ENCODE assay signal across 8 cellular contexts in the genomic region with DNA sequence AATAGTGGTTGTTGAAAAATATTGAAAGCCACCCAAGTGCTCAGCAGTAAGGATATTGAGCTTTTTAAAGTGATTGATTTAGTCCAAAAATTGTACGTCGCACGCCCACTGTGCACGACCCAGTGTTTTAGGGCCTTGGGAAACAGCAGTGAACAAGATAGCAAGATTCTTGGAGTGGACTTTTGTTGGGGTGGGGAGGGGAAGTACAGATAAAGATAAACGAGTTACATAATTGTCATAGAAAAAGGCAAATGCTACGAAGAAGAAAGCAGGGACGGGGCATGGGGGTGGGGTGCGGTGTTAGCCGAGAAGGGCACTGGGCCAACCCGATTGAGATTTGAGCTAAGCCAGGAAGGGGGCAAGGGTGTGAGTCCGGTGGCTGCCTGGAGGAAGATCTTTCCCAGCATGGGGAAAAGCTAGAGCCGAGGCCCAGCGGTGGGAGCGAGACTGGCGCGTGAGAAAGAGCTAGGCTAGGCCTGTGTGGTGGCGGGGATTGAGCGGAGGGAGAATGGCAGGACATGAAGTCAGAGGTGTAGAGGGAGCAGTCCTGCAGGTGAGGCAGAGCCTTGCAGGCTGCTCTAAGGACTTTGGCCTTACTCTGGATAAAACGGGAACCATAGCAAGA. TPM values are rescaled to one million over a fixed set of nuclear protein-coding genes. Genes with fewer than 3 reads are reported as not detected.
DNase-seq lines count a peak whose midpoint lies in the region; ATAC-seq, FAIRE-seq and TF ChIP-seq lines count a peak whose summit lies in the region.

No MANE protein-coding gene starts in this region.

- H3K27me3 ChIP-seq in HepG2 (ENCODE audit: control insufficient read depth in 1 of 2, insufficient read depth in 2 of 2, low read length in 2 of 2) = no peaks in the 10 kb centered on the region; a peak in 1 of 5 replicates

- peak overlapping the region; percentile 70 to 95 (median 93) for H3K4me3 ChIP-seq in HepG2 (replicated peaks in 1 of 3; ENCODE audit: insufficient read depth in 1 of 3, low read depth in 2 of 3, low read length in 3 of 3)

- H3K36me3 ChIP-seq in HepG2 (replicated peaks in 1 of 2; ENCODE audit: control insufficient read depth in 1 of 2, insufficient read depth in 2 of 2, low read length in 2 of 2) = peaks cover 4 to 9% of the 10 kb centered on the region in 2 experiments; a peak in 4 of 5 replicates

- H3K79me2 ChIP-seq in HepG2 (ENCODE audit: insufficient read depth, low read length) = peaks cover 38% of the 10 kb centered on the region

- TF ChIP-seq CTCF in chondrocyte (IDR thresholded peaks at IDR 0.05) (no peak), HepG2 (CRISPR knock-in tag; IDR thresholded peaks at IDR 0.05) (no peak)

- H2AFZ ChIP-seq in HepG2 (ENCODE audit: low read length) = no peak overlapping the region

- peaks cover 28% of the 10 kb centered on the region for H3K4me1 Mint-ChIP-seq in chondrocyte (ENCODE audit: low read depth)

- peak overlapping the region; percentile 92 for H3K4me2 ChIP-seq in HepG2 (ENCODE audit: low read depth, low read length)

- peak; percentile 61 for FAIRE-seq in HepG2 (lab: Jason Lieb, UNC)

- H3K9me3 ChIP-seq in HepG2 (ENCODE audit: low read length) = no peaks in the 10 kb centered on the region

- H3K27ac Mint-ChIP-seq in chondrocyte (ENCODE audit: unreplicated experiment) = peak overlapping the region; percentile 100

- WGBS in HepG2 (ENCODE audit: low lambda C conversion rate) = 1% methylated on average over 19 of the region's 19 CpGs

- in situ Hi-C loops in HepG2 (cut with HindIII; ENCODE audit: extremely low pct_ligation_motif_present, low pct_unique_long_range_greater_than_20kb) = loop anchor here (5.0 kb wide), 1 partner anchor 69 kb away; the partner anchor contains the start of gene ABHD6

- no peaks in the 10 kb centered on the region for H3K9me3 Mint-ChIP-seq in chondrocyte (ENCODE audit: low read depth)

- TSS peak; percentile 85 for BruUV-seq in HepG2 (replicated peaks; lab: Mats Ljungman, UMichigan)

- no peak for TF ChIP-seq RAD21 in HepG2 (CRISPR knock-in tag; IDR thresholded peaks at IDR 0.05)

- peak; percentile 13 for DNase-seq in NCI-H1105 treated with DMSO at 0.1 percent for 48 hours (lab: John Stamatoyannopoulos, UW)
- no peak for DNase-seq in NCI-H1105 (lab: John Stamatoyannopoulos, UW)
- peak in 3 of 5 donors; percentile 22 to 26 (median 25) for DNase-seq in T-helper 1 cell
- DNase-seq in chondrocyte (ENCODE audit: low spot score) = no peak
- DNase-seq in HepG2 (ENCODE audit: low spot score) = peak; percentile 55
- peak; percentile 39 for DNase-seq in stimulated activated naive CD8-positive, alpha-beta T cell treated with anti-CD3 and anti-CD28 coated beads, Interleukin-15, Interleukin-2, amounts not matched to agents 100 U/mL and 50 U/mL, for 24 hours
- DNase-seq in NCI-H2196 treated with DMSO at 0.1 percent for 48 hours (lab: John Stamatoyannopoulos, UW; ENCODE audit: unreplicated experiment) = no peak

- H3K36me3 Mint-ChIP-seq in chondrocyte (ENCODE audit: low read depth) = peaks cover 8% of the 10 kb centered on the region

- no peak for TF ChIP-seq EP300 in HepG2 (IDR thresholded peaks at IDR 0.05; ENCODE audit: low read depth in 2 of 2, low read length in 2 of 2)
- TF ChIP-seq EP300 in HepG2 (CRISPR knock-in tag; IDR thresholded peaks at IDR 0.05; ENCODE audit: borderline replicate concordance) = no peak

- H3K4me1 ChIP-seq in HepG2 (ENCODE audit: insufficient read depth, low read length) = peaks cover 28% of the 10 kb centered on the region

- H3K27ac ChIP-seq in HepG2 (ENCODE audit: extremely low read length, insufficient read depth, low read length) = peak overlapping the region; percentile 93

- POLR2A ChIA-PET in HepG2 (lab: Yijun Ruan, JAX) = interaction anchor here (0.9 to 3.5 kb wide), 28 partner anchors 10 to 323 kb away, joined by 3 to 33 read pairs (median 8); partner anchors contain the start of genes ABHD6, ACOX2, KCTD6 and PDHB

- intact Hi-C loops in HepG2 (cut with micrococcal nuclease; ENCODE audit: unreplicated experiment) = loop anchor here (1.0 to 5.0 kb wide), 3 partner anchors 27 to 114 kb away; no protein-coding TSS in a partner anchor

- H3K9ac ChIP-seq in HepG2 (ENCODE audit: insufficient read depth, low read depth, low read length) = peak overlapping the region; percentile 93

- H3K27me3 Mint-ChIP-seq in chondrocyte (ENCODE audit: low read depth) = peaks cover 8% of the 10 kb centered on the region

- 0 out of 4 replicates have a peak, but pooled peaks of 1 of the 2 experiments have one; percentile 22 for TF ChIP-seq POLR2A in HepG2 (IDR thresholded peaks at IDR 0.05; ENCODE audit: insufficient read depth in 1 of 2, low read depth in 2 of 2, low read length in 2 of 2)

- CTCF ChIA-PET in HepG2 (lab: Yijun Ruan, JAX; ENCODE audit: low intra/inter-chr PET ratio, low total read pairs) = interaction anchor here (0.8 to 2.3 kb wide), 2 partner anchors 108 to 119 kb away, joined by 5 to 10 read pairs; no protein-coding TSS in a partner anchor

- H4K20me1 ChIP-seq in HepG2 (ENCODE audit: insufficient read depth, low read length) = peaks cover 20% of the 10 kb centered on the region

- ATAC-seq in HG03060 (IDR thresholded peaks at IDR 0.05; ENCODE audit: low read depth, unreplicated experiment) (peak; percentile 8), HepG2 (peak; percentile 91)
- peak; percentile 33 for ATAC-seq in stimulated activated naive CD8-positive, alpha-beta T cell treated with anti-CD3 and anti-CD28 coated beads, Interleukin-15, Interleukin-2, amounts not matched to agents 100 U/mL and 50 U/mL, for 24 hours

- H3K4me3 Mint-ChIP-seq in chondrocyte (ENCODE audit: unreplicated experiment) = peak overlapping the region; percentile 84

RNA-seq across cellular contexts. Expression of gene HTD2, which starts 0.5 kb away (rescaled TPM):
- 5.0 to 10.9 TPM (median 7.2 TPM) in 3 replicates for total RNA-seq in chondrocyte
- 13.7 and 20.1 TPM in 2 replicates for total RNA-seq in HepG2 (2016; rRNA removed; fragmentation: Illumina TruSeq; extraction: Trizol)
- 3.2 and 5.5 TPM in 2 replicates for total RNA-seq in HepG2 (2016; cell fraction: cytosol; rRNA removed; fragmentation: Illumina TruSeq; extraction: Trizol; ENCODE audit: low read depth)
- 12.8 and 20.3 TPM in 2 replicates for total RNA-seq in HepG2 (2016; cell fraction: insoluble cytoplasmic fraction; rRNA removed; fragmentation: Illumina TruSeq; extraction: Trizol)
- total RNA-seq in HepG2 (2016; cell fraction: membrane; rRNA removed; fragmentation: Illumina TruSeq; extraction: Trizol) = 13.7 and 15.4 TPM in 2 replicates
- 7.4 and 8.0 TPM in 2 replicates for total RNA-seq in HepG2 (2016; cell fraction: nucleus; rRNA removed; fragmentation: Illumina TruSeq; extraction: Trizol)
- polyA plus RNA-seq in HepG2 (2011; rRNA removed) = 7.8 and 8.6 TPM in 2 replicates
- 5.0 and 8.2 TPM in 2 replicates for polyA plus RNA-seq in HepG2 (2011; cell fraction: cytosol; rRNA removed)
- 2.4 and 2.6 TPM in 2 replicates for polyA plus RNA-seq in HepG2 (2011; cell fraction: nucleus; rRNA removed)
- polyA plus RNA-seq in HepG2 (2012) = 5.6 and 7.7 TPM in 2 replicates
- 3.9 and 5.1 TPM in 2 replicates for polyA plus RNA-seq in HepG2 (2016; cell fraction: cytosol; fragmentation: Illumina TruSeq; extraction: Trizol; ENCODE audit: low read depth)
- polyA plus RNA-seq in HepG2 (2016; cell fraction: insoluble cytoplasmic fraction; fragmentation: Illumina TruSeq; extraction: Trizol; ENCODE audit: low read depth) = 14.3 and 17.9 TPM in 2 replicates
- 8.0 and 9.8 TPM in 2 replicates for polyA plus RNA-seq in HepG2 (2016; cell fraction: membrane; fragmentation: Illumina TruSeq; extraction: Trizol; ENCODE audit: low read depth)
- polyA plus RNA-seq in HepG2 (2016; cell fraction: nucleus; fragmentation: Illumina TruSeq; extraction: Trizol; ENCODE audit: insufficient read depth, low read depth) = 12.9 and 13.7 TPM in 2 replicates
- polyA minus RNA-seq in HepG2 (2011; rRNA and poly(A)+ RNA removed; ENCODE audit: low replicate concordance) = 3.9 and 9.8 TPM in 2 replicates
- 4.0 and 4.7 TPM in 2 replicates for polyA minus RNA-seq in HepG2 (2011; cell fraction: cytosol; rRNA and poly(A)+ RNA removed)
- 5.2 and 5.7 TPM in 2 replicates for polyA minus RNA-seq in HepG2 (2011; cell fraction: nucleus; rRNA and poly(A)+ RNA removed)

RNA-seq across cellular contexts. Expression of gene RPP14, which starts 0.7 kb away (rescaled TPM):
- 11.2 to 16.0 TPM (median 14.2 TPM) in 3 replicates for total RNA-seq in chondrocyte
- 15.4 and 21.5 TPM in 2 replicates for total RNA-seq in HepG2 (2016; rRNA removed; fragmentation: Illumina TruSeq; extraction: Trizol)
- total RNA-seq in HepG2 (2016; cell fraction: cytosol; rRNA removed; fragmentation: Illumina TruSeq; extraction: Trizol; ENCODE audit: low read depth) = 3.9 and 5.5 TPM in 2 replicates
- total RNA-seq in HepG2 (2016; cell fraction: insoluble cytoplasmic fraction; rRNA removed; fragmentation: Illumina TruSeq; extraction: Trizol) = 19.2 and 23.3 TPM in 2 replicates
- total RNA-seq in HepG2 (2016; cell fraction: membrane; rRNA removed; fragmentation: Illumina TruSeq; extraction: Trizol) = 14.8 and 15.2 TPM in 2 replicates
- total RNA-seq in HepG2 (2016; cell fraction: nucleus; rRNA removed; fragmentation: Illumina TruSeq; extraction: Trizol) = 13.3 and 14.6 TPM in 2 replicates
- 10.5 and 16.2 TPM in 2 replicates for polyA plus RNA-seq in HepG2 (2011; rRNA removed)
- polyA plus RNA-seq in HepG2 (2011; cell fraction: cytosol; rRNA removed) = 8.2 and 12.1 TPM in 2 replicates
- 4.6 and 7.8 TPM in 2 replicates for polyA plus RNA-seq in HepG2 (2011; cell fraction: nucleus; rRNA removed)
- 7.4 and 10.0 TPM in 2 replicates for polyA plus RNA-seq in HepG2 (2012)
- polyA plus RNA-seq in HepG2 (2016; cell fraction: cytosol; fragmentation: Illumina TruSeq; extraction: Trizol; ENCODE audit: low read depth) = 3.0 and 5.0 TPM in 2 replicates
- 19.5 and 20.3 TPM in 2 replicates for polyA plus RNA-seq in HepG2 (2016; cell fraction: insoluble cytoplasmic fraction; fragmentation: Illumina TruSeq; extraction: Trizol; ENCODE audit: low read depth)
- 9.1 and 11.4 TPM in 2 replicates for polyA plus RNA-seq in HepG2 (2016; cell fraction: membrane; fragmentation: Illumina TruSeq; extraction: Trizol; ENCODE audit: low read depth)
- 20.1 and 20.2 TPM in 2 replicates for polyA plus RNA-seq in HepG2 (2016; cell fraction: nucleus; fragmentation: Illumina TruSeq; extraction: Trizol; ENCODE audit: insufficient read depth, low read depth)
- polyA minus RNA-seq in HepG2 (2011; rRNA and poly(A)+ RNA removed; ENCODE audit: low replicate concordance) = 11.7 and 17.4 TPM in 2 replicates
- 4.1 and 6.0 TPM in 2 replicates for polyA minus RNA-seq in HepG2 (2011; cell fraction: cytosol; rRNA and poly(A)+ RNA removed)
- 17.5 and 18.9 TPM in 2 replicates for polyA minus RNA-seq in HepG2 (2011; cell fraction: nucleus; rRNA and poly(A)+ RNA removed)

RNA-seq across cellular contexts. Expression of gene PXK, which starts 25.9 kb away (rescaled TPM):
- total RNA-seq in chondrocyte = 30.2 to 32.0 TPM (median 31.4 TPM) in 3 replicates
- total RNA-seq in HepG2 (2016; rRNA removed; fragmentation: Illumina TruSeq; extraction: Trizol) = 5.8 and 6.4 TPM in 2 replicates
- total RNA-seq in HepG2 (2016; cell fraction: cytosol; rRNA removed; fragmentation: Illumina TruSeq; extraction: Trizol; ENCODE audit: low read depth) = 1.8 and 2.2 TPM in 2 replicates
- total RNA-seq in HepG2 (2016; cell fraction: insoluble cytoplasmic fraction; rRNA removed; fragmentation: Illumina TruSeq; extraction: Trizol) = 6.2 and 6.4 TPM in 2 replicates
- 2.6 and 2.9 TPM in 2 replicates for total RNA-seq in HepG2 (2016; cell fraction: membrane; rRNA removed; fragmentation: Illumina TruSeq; extraction: Trizol)
- total RNA-seq in HepG2 (2016; cell fraction: nucleus; rRNA removed; fragmentation: Illumina TruSeq; extraction: Trizol) = 3.7 and 5.2 TPM in 2 replicates
- polyA plus RNA-seq in HepG2 (2011; rRNA removed) = 15.2 and 18.6 TPM in 2 replicates
- 11.0 and 12.7 TPM in 2 replicates for polyA plus RNA-seq in HepG2 (2011; cell fraction: cytosol; rRNA removed)
- 12.6 and 12.8 TPM in 2 replicates for polyA plus RNA-seq in HepG2 (2011; cell fraction: nucleus; rRNA removed)
- polyA plus RNA-seq in HepG2 (2012) = 16.4 and 17.0 TPM in 2 replicates
- 0.76 and 0.80 TPM in 2 replicates for polyA plus RNA-seq in HepG2 (2016; cell fraction: cytosol; fragmentation: Illumina TruSeq; extraction: Trizol; ENCODE audit: low read depth)
- polyA plus RNA-seq in HepG2 (2016; cell fraction: insoluble cytoplasmic fraction; fragmentation: Illumina TruSeq; extraction: Trizol; ENCODE audit: low read depth) = 6.2 and 8.2 TPM in 2 replicates
- 1.8 and 2.3 TPM in 2 replicates for polyA plus RNA-seq in HepG2 (2016; cell fraction: membrane; fragmentation: Illumina TruSeq; extraction: Trizol; ENCODE audit: low read depth)
- polyA plus RNA-seq in HepG2 (2016; cell fraction: nucleus; fragmentation: Illumina TruSeq; extraction: Trizol; ENCODE audit: insufficient read depth, low read depth) = 6.6 and 7.1 TPM in 2 replicates
- 5.6 and 21.2 TPM in 2 replicates for polyA minus RNA-seq in HepG2 (2011; rRNA and poly(A)+ RNA removed; ENCODE audit: low replicate concordance)
- polyA minus RNA-seq in HepG2 (2011; cell fraction: cytosol; rRNA and poly(A)+ RNA removed) = 12.4 and 13.2 TPM in 2 replicates
- 33.3 and 36.6 TPM in 2 replicates for polyA minus RNA-seq in HepG2 (2011; cell fraction: nucleus; rRNA and poly(A)+ RNA removed)

Comparison
In these comparisons a context has a peak if more than half of its experiments do, and no peak if none do; other contexts are left out.
1. DNase-seq: peak in NCI-H1105 treated with DMSO at 0.1 percent for 48 hours (single experiment), T-helper 1 cell (3 of 5), HepG2 (single experiment) and stimulated activated naive CD8-positive, alpha-beta T cell treated with anti-CD3 and anti-CD28 coated beads, Interleukin-15, Interleukin-2, amounts not matched to agents 100 U/mL and 50 U/mL, for 24 hours (single experiment); none in NCI-H1105 (single experiment), chondrocyte (single experiment) and NCI-H2196 treated with DMSO at 0.1 percent for 48 hours (single experiment).
2. ATAC-seq: peak in every context shown above with its lines; median percentile 91 in HepG2; 33 in stimulated activated naive CD8-positive, alpha-beta T cell treated with anti-CD3 and anti-CD28 coated beads, Interleukin-15, Interleukin-2, amounts not matched to agents 100 U/mL and 50 U/mL, for 24 hours; 8 in HG03060.